Comparison of ENCODE assay signal across 22 cellular contexts in the genomic region with DNA sequence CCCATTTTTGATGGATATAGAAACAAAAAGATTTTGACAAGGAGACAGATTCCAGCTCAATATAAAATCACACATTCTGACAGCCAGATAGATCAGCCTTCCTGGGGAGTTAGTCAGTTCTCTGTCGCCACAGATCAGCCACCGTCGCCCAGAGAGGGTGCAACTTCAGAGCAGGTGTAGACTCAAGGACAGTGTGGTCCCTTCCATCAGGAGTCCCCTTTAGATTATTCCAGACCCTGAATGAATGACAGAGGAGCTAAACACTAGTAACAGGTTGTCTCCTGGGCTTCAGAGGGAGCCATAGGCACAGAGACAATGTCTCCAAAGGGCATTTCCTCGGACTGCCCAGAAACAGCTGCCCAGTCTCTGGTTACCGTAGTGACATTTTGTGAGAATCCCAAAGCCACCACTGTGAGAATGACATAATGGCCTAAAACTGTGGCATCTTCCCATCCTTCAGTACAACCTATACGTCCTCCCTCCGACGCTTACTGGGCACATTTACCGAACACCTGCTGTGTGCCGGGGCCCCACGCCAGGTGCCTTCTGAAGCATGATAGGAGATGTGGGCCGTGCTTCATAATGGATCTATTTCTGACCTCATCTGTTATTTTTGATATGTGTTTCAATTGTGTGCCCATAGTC. TPM values are rescaled to one million over a fixed set of nuclear protein-coding genes. Genes with fewer than 3 reads are reported as not detected.
A peak's percentile ranks its signal among the peaks of the same experiment; 100 is the strongest.
DNase-seq lines count a peak whose midpoint lies in the region; ATAC-seq and TF ChIP-seq lines count a peak whose summit lies in the region.
"Had no signal": no experiment of that assay in that cellular context is flagged by ENCODE, and none has a peak within 500 bp of the region (broad histone marks: within the 10 kb centered on the region; RNA-seq: fewer than 3 reads in every experiment).

No MANE protein-coding gene starts in this region.

- no peak for TF ChIP-seq CTCF in vagina (IDR thresholded peaks at IDR 0.05)
- TF ChIP-seq CTCF in GM10266 (IDR thresholded peaks at IDR 0.05; ENCODE audit: control insufficient read depth, insufficient read depth, low read depth, missing control alignments) = no peak

- no peaks in the 10 kb centered on the region for H3K36me3 ChIP-seq in vagina

- DNase-seq in DMS53 treated with DMSO at 0.1 percent for 48 hours (lab: John Stamatoyannopoulos, UW; ENCODE audit: unreplicated experiment) (peak; percentile 58), NCI-H1417 (lab: John Stamatoyannopoulos, UW) (peak in 2 of 3 experiments; percentile 62 to 82), NCI-H510A (lab: John Stamatoyannopoulos, UW) (peak; percentile 46), myocyte (ENCODE audit: low read depth) (peak; percentile 92), vagina (ENCODE audit: extremely low spot score in 2 of 2) (no peak), GM10266 (ENCODE audit: extremely low spot score) (no peak)
- DNase-seq: activated CD4-positive, alpha-beta T cell treated with anti-CD3 and anti-CD28 coated beads for 36 hours; activated naive CD4-positive, alpha-beta T cell treated with anti-CD3 and anti-CD28 coated beads, Interleukin-2, amount 10 ng/mL, durations not matched to agents 7 days and 5 days; amniotic stem cell; hippocampal formation; immature natural killer cell; natural killer cell; NCI-H524; stimulated activated CD4-positive, alpha-beta T cell treated with anti-CD3 and anti-CD28 coated beads, Interleukin-12 subunit alpha, Interleukin-12 subunit beta, amount 100 ng/mL, for 4 hours; stimulated activated CD4-positive, alpha-beta T cell treated with anti-CD3 and anti-CD28 coated beads, Interleukin-4, amount 100 ng/mL, for 24 hours; stimulated activated naive B cell treated with anti-CD40 and anti-IgM and Interleukin-4, amounts not matched to agents 10 μg/mL and 1 μg/mL and 100 μg/mL, for 72 hours; T-helper 17 cell had no signal

- no peak for ATAC-seq in HG03108 (IDR thresholded peaks at IDR 0.05; ENCODE audit: unreplicated experiment)
- ATAC-seq: activated CD4-positive, alpha-beta T cell treated with anti-CD3 and anti-CD28 coated beads for 36 hours; gastroesophageal sphincter; HCT116; natural killer cell; stimulated activated naive B cell treated with anti-CD40 and anti-IgM and Interleukin-4, amounts not matched to agents 10 μg/mL and 1 μg/mL and 100 μg/mL, for 72 hours; T-helper 17 cell had no signal

- H3K27me3 ChIP-seq in vagina = no peaks in the 10 kb centered on the region
- H3K27me3 ChIP-seq: gastroesophageal sphincter had no signal

- intact Hi-C loops in vagina (cut with DNase I) = no loop called here

- no peak for TF ChIP-seq POLR2A in vagina (IDR thresholded peaks at IDR 0.05)

- no peaks in the 10 kb centered on the region for H3K4me1 ChIP-seq in vagina
- H3K4me1 ChIP-seq: gastroesophageal sphincter had no signal

- no peak overlapping the region for H3K4me3 ChIP-seq in vagina
- H3K4me3 ChIP-seq: coronary artery, gastroesophageal sphincter, SK-N-MC had no signal

- H3K27ac ChIP-seq in vagina = no peak overlapping the region
- H3K27ac ChIP-seq: coronary artery, gastroesophageal sphincter, SK-N-MC had no signal

- H3K9me3 ChIP-seq in vagina = no peaks in the 10 kb centered on the region
- H3K9me3 ChIP-seq: gastroesophageal sphincter had no signal

RNA-seq across cellular contexts. Expression of gene SLC2A8, which starts 47.4 kb away (rescaled TPM):
- total RNA-seq in myocyte (18.5 and 18.8 TPM in 2 replicates), vagina (13.8 TPM)
- polyA plus RNA-seq in myocyte (2012) = 10.3 TPM

Comparison
In these comparisons a context has a peak if more than half of its experiments do, and no peak if none do; other contexts are left out.
1. DNase-seq: peak in DMS53 treated with DMSO at 0.1 percent for 48 hours (single experiment), NCI-H1417 (2 of 3), NCI-H510A (single experiment) and myocyte (single experiment); none in vagina (0 of 2) and GM10266 (single experiment).